13 cellular contexts compared by ENCODE assay signal in the genomic region with DNA sequence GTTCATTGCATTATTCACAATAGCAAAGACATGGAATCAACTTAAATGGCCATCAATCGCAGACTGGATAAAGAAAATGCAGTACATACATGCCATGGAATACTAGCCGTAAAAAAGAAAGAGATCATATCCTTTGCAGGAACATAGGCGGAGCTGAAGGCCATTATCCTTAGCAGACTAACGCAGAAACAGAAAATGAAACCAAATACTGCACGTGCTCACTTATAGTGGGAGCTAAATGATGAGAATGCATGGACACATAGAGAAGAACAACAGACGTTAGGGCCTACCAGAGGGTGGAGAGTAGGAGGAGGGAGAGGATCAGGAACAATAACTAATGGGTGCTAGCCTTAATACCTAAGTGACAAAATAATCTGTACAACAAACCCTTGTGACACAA. TPM values are rescaled to one million over a fixed set of nuclear protein-coding genes. Genes with fewer than 3 reads are reported as not detected.
DNase-seq lines count a peak whose midpoint lies in the region; ATAC-seq and TF ChIP-seq lines count a peak whose summit lies in the region.
"Had no signal": no experiment of that assay in that cellular context is flagged by ENCODE, and none has a peak within 500 bp of the region (broad histone marks: within the 10 kb centered on the region; RNA-seq: fewer than 3 reads in every experiment).

No MANE protein-coding gene starts in this region.

- H3K27me3 ChIP-seq in SK-N-SH (ENCODE audit: insufficient read depth), result no peaks in the 10 kb centered on the region

- TF ChIP-seq RAD21 in SK-N-SH (IDR thresholded peaks at IDR 0.05; ENCODE audit: low read length), result no peak

- POLR2A ChIA-PET in SK-N-SH (lab: Yijun Ruan, JAX), result no interaction called here

- no peak overlapping the region for H2AFZ ChIP-seq in SK-N-SH (ENCODE audit: low read depth)

- CTCF ChIA-PET in SK-N-SH (lab: Yijun Ruan, JAX), result no interaction called here

- 95% methylated on average over 6 of the region's 6 CpGs for WGBS in SK-N-SH (ENCODE audit: low lambda C conversion rate)

- peaks cover 30% of the 10 kb centered on the region for H3K9me3 ChIP-seq in SK-N-SH

- H3K9ac ChIP-seq in SK-N-SH, result no peak overlapping the region

- no peaks in the 10 kb centered on the region for H3K27me3 Mint-ChIP-seq in T-helper 1 cell treated with Interleukin-12 subunit alpha and Interleukin-12 subunit beta and Interleukin-4 antibody, amounts not matched to agents 30 μg/mL and 1 μg/mL, for 36 hours (ENCODE audit: low read depth)

- peaks cover 22 to 88% of the 10 kb centered on the region in 2 experiments for H3K36me3 ChIP-seq in SK-N-SH (replicated peaks in 1 of 2; ENCODE audit: control insufficient read depth in 1 of 2, insufficient read depth in 2 of 2, low read length in 1 of 2)
- H3K36me3 ChIP-seq: HAP-1 had no signal

- no peak overlapping the region for H3K4me2 ChIP-seq in SK-N-SH

- no peak overlapping the region for H3K4me3 ChIP-seq in SK-N-SH (ENCODE audit: low read depth in 2 of 2, low read length in 1 of 2)
- H3K4me3 ChIP-seq: coronary artery, HAP-1 had no signal

- no peaks in the 10 kb centered on the region for H3K9me2 ChIP-seq in SK-N-SH

- peaks cover 11% of the 10 kb centered on the region for H3K79me2 ChIP-seq in SK-N-SH (ENCODE audit: insufficient read depth)

- H3F3A ChIP-seq in SK-N-SH (replicated peaks; ENCODE audit: insufficient read depth), result peaks cover 12% of the 10 kb centered on the region

- H3K36me3 Mint-ChIP-seq in T-helper 1 cell treated with Interleukin-12 subunit alpha and Interleukin-12 subunit beta and Interleukin-4 antibody, amounts not matched to agents 30 μg/mL and 1 μg/mL, for 36 hours (ENCODE audit: low read depth), result peaks cover 75% of the 10 kb centered on the region

- TF ChIP-seq CTCF in SK-N-SH (IDR thresholded peaks at IDR 0.05), result no peak

- peak overlapping the region; percentile 49 for H3K27ac Mint-ChIP-seq in T-helper 1 cell treated with Interleukin-12 subunit alpha and Interleukin-12 subunit beta and Interleukin-4 antibody, amounts not matched to agents 30 μg/mL and 1 μg/mL, for 36 hours

- H3K4me1 ChIP-seq in SK-N-SH (ENCODE audit: control insufficient read depth in 1 of 2, insufficient read depth in 2 of 2, low read depth in 1 of 2, low read length in 1 of 2), result no peaks in the 10 kb centered on the region
- H3K4me1 ChIP-seq: HAP-1 had no signal

- H3K27ac ChIP-seq in SK-N-SH (ENCODE audit: low read depth in 2 of 2, low read length in 1 of 2), result no peak overlapping the region
- H3K27ac ChIP-seq: coronary artery had no signal

- H4K20me1 ChIP-seq in SK-N-SH (ENCODE audit: insufficient read depth), result no peaks in the 10 kb centered on the region

- peak; percentile 31 for DNase-seq in stimulated activated CD4-positive, alpha-beta T cell treated with anti-CD3 and anti-CD28 coated beads, Interleukin-4, amount 100 ng/mL, for 24 hours
- DNase-seq in stimulated activated CD4-positive, alpha-beta T cell treated with anti-CD3 and anti-CD28 coated beads, Interleukin-2, amount 100 ng/mL, for 24 hours, result no peak
- DNase-seq in dermis microvascular lymphatic vessel endothelial cell (ENCODE audit: low read depth in 2 of 2) (peak; percentile 47 to 69), SK-N-SH (no peak)
- DNase-seq: IMR-90, NCI-H2107, PC-3 had no signal

- peaks cover 31% of the 10 kb centered on the region for H3K4me1 Mint-ChIP-seq in T-helper 1 cell treated with Interleukin-12 subunit alpha and Interleukin-12 subunit beta and Interleukin-4 antibody, amounts not matched to agents 30 μg/mL and 1 μg/mL, for 36 hours (ENCODE audit: low read depth)

- H3K4me3 Mint-ChIP-seq in T-helper 1 cell treated with Interleukin-12 subunit alpha and Interleukin-12 subunit beta and Interleukin-4 antibody, amounts not matched to agents 30 μg/mL and 1 μg/mL, for 36 hours, result peak overlapping the region; percentile 69

- H3K9me3 Mint-ChIP-seq in T-helper 1 cell treated with Interleukin-12 subunit alpha and Interleukin-12 subunit beta and Interleukin-4 antibody, amounts not matched to agents 30 μg/mL and 1 μg/mL, for 36 hours, result peaks cover 46% of the 10 kb centered on the region

- no peak for TF ChIP-seq EP300 in SK-N-SH (IDR thresholded peaks at IDR 0.05; ENCODE audit: borderline replicate concordance in 1 of 2, low read depth in 1 of 2, low read length in 1 of 2)

- no peak for ATAC-seq in GM18867 (IDR thresholded peaks at IDR 0.05; ENCODE audit: unreplicated experiment)
- ATAC-seq in GM21447 (IDR thresholded peaks at IDR 0.05; ENCODE audit: unreplicated experiment), result no peak
- no peak for ATAC-seq in HG03442 (IDR thresholded peaks at IDR 0.05; ENCODE audit: unreplicated experiment)
- ATAC-seq: PC-3 had no signal

TF ChIP-seq in SK-N-SH, 30 proteins besides CTCF, POLR2A, EP300 and RAD21:
- TF ChIP-seq CHD2 (IDR thresholded peaks at IDR 0.05; ENCODE audit: low read length, partially characterized antibody) (no peak), SIN3A (IDR thresholded peaks at IDR 0.05; ENCODE audit: borderline replicate concordance, low read depth, low read length) (no peak), FOXJ3 (CRISPR knock-in tag; IDR thresholded peaks at IDR 0.05) (no peak), EZH2phosphoT487 (IDR thresholded peaks at IDR 0.05; ENCODE audit: borderline replicate concordance, low read depth) (no peak), MXI1 (IDR thresholded peaks at IDR 0.05; ENCODE audit: low read depth, low read length) (no peak)
- TF ChIP-seq, protein P1, sequence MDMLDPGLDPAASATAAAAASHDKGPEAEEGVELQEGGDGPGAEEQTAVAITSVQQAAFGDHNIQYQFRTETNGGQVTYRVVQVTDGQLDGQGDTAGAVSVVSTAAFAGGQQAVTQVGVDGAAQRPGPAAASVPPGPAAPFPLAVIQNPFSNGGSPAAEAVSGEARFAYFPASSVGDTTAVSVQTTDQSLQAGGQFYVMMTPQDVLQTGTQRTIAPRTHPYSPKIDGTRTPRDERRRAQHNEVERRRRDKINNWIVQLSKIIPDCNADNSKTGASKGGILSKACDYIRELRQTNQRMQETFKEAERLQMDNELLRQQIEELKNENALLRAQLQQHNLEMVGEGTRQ (IDR thresholded peaks at IDR 0.05; ENCODE audit: borderline replicate concordance, low read depth, low read length), result no peak
TF ChIP-seq in SK-N-SH: peak in this region for 0.

RNA-seq across cellular contexts. Expression of a gene that starts 57.9 kb away (rescaled TPM):
- total RNA-seq in dermis microvascular lymphatic vessel endothelial cell, result 5.3 and 7.0 TPM in 2 replicates
- polyA plus RNA-seq in SK-N-SH (2012; rRNA removed), result 2.4 and 3.1 TPM in 2 replicates
- polyA plus RNA-seq in SK-N-SH (2012; cell fraction: cytosol; rRNA removed), result 3.1 and 3.7 TPM in 2 replicates
- 3.7 and 12.4 TPM in 2 replicates for polyA plus RNA-seq in SK-N-SH (2012; cell fraction: nucleus; rRNA removed)

Comparison
In these comparisons a context has a peak if more than half of its experiments do, and no peak if none do; other contexts are left out.
1. DNase-seq: peak in stimulated activated CD4-positive, alpha-beta T cell treated with anti-CD3 and anti-CD28 coated beads, Interleukin-4, amount 100 ng/mL, for 24 hours (single experiment) and dermis microvascular lymphatic vessel endothelial cell (2 of 2); none in stimulated activated CD4-positive, alpha-beta T cell treated with anti-CD3 and anti-CD28 coated beads, Interleukin-2, amount 100 ng/mL, for 24 hours (0 of 2) and SK-N-SH (single experiment).